13 cellular contexts compared by ENCODE assay signal in genomic region chr9:132742821-132743311, GRCh38.
DNase-seq lines count a peak whose midpoint lies in the region; ATAC-seq, FAIRE-seq and TF ChIP-seq lines count a peak whose summit lies in the region.
"Had no signal": no experiment of that assay in that cellular context is flagged by ENCODE, and none has a peak within 500 bp of the region (broad histone marks: within the 10 kb centered on the region; RNA-seq: fewer than 3 reads in every experiment).

No MANE protein-coding gene starts in this region.

- no peak for TF ChIP-seq POLR2A in right lobe of liver (IDR thresholded peaks at IDR 0.05)
- TF ChIP-seq POLR2A in HepG2 (IDR thresholded peaks at IDR 0.05; ENCODE audit: insufficient read depth in 1 of 2, low read depth in 2 of 2, low read length in 2 of 2): no peak

- H3K36me3 ChIP-seq in right lobe of liver (no peaks in the 10 kb centered on the region), HepG2 (replicated peaks in 1 of 2; ENCODE audit: control insufficient read depth in 1 of 2, insufficient read depth in 2 of 2, low read length in 2 of 2) (no peaks in the 10 kb centered on the region), WERI-Rb-1 (no peaks in the 10 kb centered on the region), neural progenitor cell (no peaks in the 10 kb centered on the region), BE2C (no peaks in the 10 kb centered on the region)

- ATAC-seq in right lobe of liver: no peak
- no peak for ATAC-seq in HepG2
- ATAC-seq in left lobe of liver: no peak

- POLR2A ChIA-PET in HepG2 (lab: Yijun Ruan, JAX): no interaction called here

- WGBS in right lobe of liver (ENCODE audit: insufficient coverage, low coverage, low lambda C conversion rate, missing lambda C conversion rate): 64% methylated on average over 7 of the region's 17 CpGs
- 51% methylated on average over 7 of the region's 17 CpGs for WGBS in HepG2 (ENCODE audit: low lambda C conversion rate)

- peaks cover 20% of the 10 kb centered on the region for H3F3A ChIP-seq in neural progenitor cell (ENCODE audit: low read depth)

- no TSS peak for BruUV-seq in HepG2 (replicated peaks; lab: Mats Ljungman, UMichigan)

- TF ChIP-seq EP300 in HepG2 (IDR thresholded peaks at IDR 0.05; ENCODE audit: low read depth in 2 of 2, low read length in 2 of 2) (no peak), HepG2 (CRISPR knock-in tag; IDR thresholded peaks at IDR 0.05; ENCODE audit: borderline replicate concordance) (no peak)

- peak overlapping the region; percentile 73 for H3K4me3 Mint-ChIP-seq in neural progenitor cell

- peaks cover 38% of the 10 kb centered on the region for H3K4me1 Mint-ChIP-seq in neural progenitor cell

- H3K27ac ChIP-seq in right lobe of liver (no peak overlapping the region), HepG2 (ENCODE audit: extremely low read length, insufficient read depth, low read length) (no peak overlapping the region), WERI-Rb-1 (no peak overlapping the region), neural progenitor cell (no peak overlapping the region)

- H3K9ac ChIP-seq in HepG2 (ENCODE audit: insufficient read depth, low read depth, low read length) (no peak overlapping the region), neural progenitor cell (no peak overlapping the region)

- H3K4me1 ChIP-seq in right lobe of liver: no peaks in the 10 kb centered on the region
- H3K4me1 ChIP-seq in HepG2 (ENCODE audit: insufficient read depth, low read length): no peaks in the 10 kb centered on the region
- peaks cover 34% of the 10 kb centered on the region for H3K4me1 ChIP-seq in neural progenitor cell
- H3K4me1 ChIP-seq in BE2C: no peaks in the 10 kb centered on the region

- peaks cover 35% of the 10 kb centered on the region for H3K27me3 Mint-ChIP-seq in neural progenitor cell (ENCODE audit: insufficient read depth, low read depth)

- H3K36me3 Mint-ChIP-seq in neural progenitor cell: no peaks in the 10 kb centered on the region

- no peaks in the 10 kb centered on the region for H4K20me1 ChIP-seq in HepG2 (ENCODE audit: insufficient read depth, low read length)
- peaks cover 31% of the 10 kb centered on the region for H4K20me1 ChIP-seq in neural progenitor cell (ENCODE audit: low read depth)

- H2AFZ ChIP-seq in HepG2 (ENCODE audit: low read length) (no peak overlapping the region), neural progenitor cell (replicated peaks) (no peak overlapping the region)

- H3K9me3 ChIP-seq in right lobe of liver: no peaks in the 10 kb centered on the region
- no peaks in the 10 kb centered on the region for H3K9me3 ChIP-seq in HepG2 (ENCODE audit: low read length)
- H3K9me3 ChIP-seq in WERI-Rb-1 (ENCODE audit: severe bottlenecking): no peaks in the 10 kb centered on the region
- no peaks in the 10 kb centered on the region for H3K9me3 ChIP-seq in neural progenitor cell (ENCODE audit: low read depth)
- no peaks in the 10 kb centered on the region for H3K9me3 ChIP-seq in BE2C
- H3K9me3 ChIP-seq: Caco-2 had no signal

- no peak overlapping the region for H3K4me2 ChIP-seq in HepG2 (ENCODE audit: low read depth, low read length)
- H3K4me2 ChIP-seq in neural progenitor cell: peak overlapping the region; percentile 12

- DNase-seq in right lobe of liver (peak in 2 of 3 donors; percentile 27 to 40), HepG2 (ENCODE audit: low spot score) (no peak), WERI-Rb-1 (peak; percentile 51), neural progenitor cell (ENCODE audit: low spot score) (no peak), left lobe of liver (ENCODE audit: low spot score) (no peak), DMS153 treated with DMSO at 0.1 percent for 48 hours (lab: John Stamatoyannopoulos, UW; ENCODE audit: unreplicated experiment) (no peak), BE2C (no peak)
- DNase-seq in stimulated activated CD4-positive, alpha-beta T cell treated with anti-CD3 and anti-CD28 coated beads, Interleukin-4, amount 100 ng/mL, for 4 hours: no peak
- DNase-seq: NCI-H146, NCI-H446 treated with DMSO at 0.1 percent for 48 hours, NCI-H774 had no signal

- CTCF ChIA-PET in HepG2 (lab: Yijun Ruan, JAX; ENCODE audit: low intra/inter-chr PET ratio, low total read pairs): no interaction called here

- no peak for FAIRE-seq in HepG2 (lab: Jason Lieb, UNC)
- FAIRE-seq: GM12891 had no signal

- H3K79me2 ChIP-seq in HepG2 (ENCODE audit: insufficient read depth, low read length) (no peaks in the 10 kb centered on the region), neural progenitor cell (ENCODE audit: low read depth) (no peaks in the 10 kb centered on the region)

- H3K27ac Mint-ChIP-seq in neural progenitor cell: no peak overlapping the region

- TF ChIP-seq RAD21 in HepG2 (CRISPR knock-in tag; IDR thresholded peaks at IDR 0.05): no peak

- TF ChIP-seq CTCF in right lobe of liver (IDR thresholded peaks at IDR 0.05) (no peak), HepG2 (CRISPR knock-in tag; IDR thresholded peaks at IDR 0.05) (no peak), WERI-Rb-1 (IDR thresholded peaks at IDR 0.05; ENCODE audit: low read depth, low read length) (no peak), neural progenitor cell (IDR thresholded peaks at IDR 0.05) (no peak), BE2C (IDR thresholded peaks at IDR 0.05; ENCODE audit: low read depth, low read length) (no peak)

- H3K27me3 ChIP-seq in right lobe of liver (no peaks in the 10 kb centered on the region), HepG2 (ENCODE audit: control insufficient read depth in 1 of 2, insufficient read depth in 2 of 2, low read length in 2 of 2) (peaks cover 7 to 42% of the 10 kb centered on the region in 2 experiments; a peak in 3 of 5 replicates), WERI-Rb-1 (ENCODE audit: insufficient read depth, low read depth, severe bottlenecking) (no peaks in the 10 kb centered on the region), neural progenitor cell (peaks cover 82% of the 10 kb centered on the region), BE2C (no peaks in the 10 kb centered on the region)

- no peaks in the 10 kb centered on the region for H3K9me3 Mint-ChIP-seq in neural progenitor cell

- in situ Hi-C loops in HepG2 (cut with HindIII; ENCODE audit: extremely low pct_ligation_motif_present, low pct_unique_long_range_greater_than_20kb): no loop called here

- intact Hi-C loops in right lobe of liver (cut with DNase I) (no loop called here), HepG2 (cut with micrococcal nuclease; ENCODE audit: unreplicated experiment) (no loop called here)

- no peak overlapping the region for H3K4me3 ChIP-seq in right lobe of liver
- H3K4me3 ChIP-seq in HepG2 (replicated peaks in 1 of 3; ENCODE audit: insufficient read depth in 1 of 3, low read depth in 2 of 3, low read length in 3 of 3): no peak overlapping the region
- no peak overlapping the region; the same call in 1 of the 2 replicates for H3K4me3 ChIP-seq in WERI-Rb-1 (ENCODE audit: low read depth, low read length)
- H3K4me3 ChIP-seq in neural progenitor cell: no peak overlapping the region
- H3K4me3 ChIP-seq in BE2C (ENCODE audit: low read depth, low read length): no peak overlapping the region

TF ChIP-seq in HepG2, 621 proteins besides CTCF, POLR2A, EP300 and RAD21:
- no peak for TF ChIP-seq SNRNP70 (IDR thresholded peaks at IDR 0.05; ENCODE audit: low read depth, low read length)
TF ChIP-seq in HepG2: peak in this region for 0.

Comparison
In these comparisons a context has a peak if more than half of its experiments do, and no peak if none do; other contexts are left out.
1. DNase-seq: peak in right lobe of liver (2 of 3) and WERI-Rb-1 (single experiment); none in HepG2 (single experiment), neural progenitor cell (single experiment), stimulated activated CD4-positive, alpha-beta T cell treated with anti-CD3 and anti-CD28 coated beads, Interleukin-4, amount 100 ng/mL, for 4 hours (0 of 2), left lobe of liver (single experiment), DMS153 treated with DMSO at 0.1 percent for 48 hours (single experiment) and BE2C (single experiment).